In genomic region chr5:38104497-38105230, GRCh38 we compare ENCODE assay signal across 17 cellular contexts.
DNase-seq lines count a peak whose midpoint lies in the region; ATAC-seq, FAIRE-seq and TF ChIP-seq lines count a peak whose summit lies in the region.
"Had no signal": no experiment of that assay in that cellular context is flagged by ENCODE, and none has a peak within 500 bp of the region (broad histone marks: within the 10 kb centered on the region; RNA-seq: fewer than 3 reads in every experiment).

No MANE protein-coding gene starts in this region.

- TF ChIP-seq POLR2A in H1 (IDR thresholded peaks at IDR 0.05; ENCODE audit: control extremely low read depth in 1 of 2, low read depth in 2 of 2, low read length in 2 of 2): no peak
- no peak for TF ChIP-seq POLR2A in tibial nerve (IDR thresholded peaks at IDR 0.05)

- peak overlapping the region; percentile 92; the same call in 1 of the 2 replicates for H2BK5ac ChIP-seq in H1 (ENCODE audit: low read depth, low read length)

- in situ Hi-C loops in GM23248 (cut with MboI): no loop called here

- peak; percentile 78 for FAIRE-seq in H1 (lab: Jason Lieb, UNC)

- H3K9me3 ChIP-seq in H1 (ENCODE audit: insufficient read depth in 2 of 2, low read depth in 1 of 2, low read length in 1 of 2): no peaks in the 10 kb centered on the region
- peaks cover 4% of the 10 kb centered on the region for H3K9me3 ChIP-seq in mesodermal cell (ENCODE audit: control insufficient read depth, low read length)
- H3K9me3 ChIP-seq in GM23248 (ENCODE audit: low read depth): no peaks in the 10 kb centered on the region
- H3K9me3 ChIP-seq in tibial nerve: no peaks in the 10 kb centered on the region
- H3K9me3 ChIP-seq: Caco-2, gastrocnemius medialis, testis had no signal

- DNase-seq in Daoy (ENCODE audit: low read depth) (peak; percentile 9), M059J (ENCODE audit: low read depth) (peak; percentile 85), H1 (ENCODE audit: low read depth in 1 of 2, low spot score in 2 of 2) (peak in 1 of 2 experiments; percentile 84), GM23248 (no peak), SIG-M5 (lab: John Stamatoyannopoulos, UW) (no peak), tibial nerve (ENCODE audit: low spot score in 2 of 2) (no peak)
- DNase-seq: activated naive CD8-positive, alpha-beta T cell treated with anti-CD3 and anti-CD28 coated beads, Interleukin-2, amount 50 U/mL, for 24 hours; activated T-cell treated with anti-CD3 and anti-CD28 coated beads, Interleukin-2, amount 50 U/mL, for 48 hours; cerebellar nuclear complex; gastrocnemius medialis; KBM-7; kidney glomerular epithelial cell; NCI-H2171; testis had no signal

- H3K56ac ChIP-seq in H1 (replicated peaks; ENCODE audit: insufficient read length, low read depth, low read length): no peak overlapping the region

- no peaks in the 10 kb centered on the region for H3F3A ChIP-seq in GM23248 (ENCODE audit: insufficient read depth)

- no peak overlapping the region for H4K8ac ChIP-seq in H1 (ENCODE audit: extremely low read depth, insufficient read depth, low read length)

- H3K4me2 ChIP-seq in H1 (ENCODE audit: insufficient read depth in 1 of 2, low read depth in 2 of 2, low read length in 2 of 2) (peak overlapping the region; percentile 50 to 61), GM23248 (ENCODE audit: unreplicated experiment) (no peak overlapping the region)

- TF ChIP-seq CTCF in H1 (IDR thresholded peaks at IDR 0.05; ENCODE audit: control extremely low read depth in 1 of 3, insufficient read depth in 1 of 3, low read depth in 1 of 3, low read length in 3 of 3) (no peak), tibial nerve (IDR thresholded peaks at IDR 0.05) (no peak)

- POLR2A ChIA-PET in H1 (lab: Charles Lee; ENCODE audit: partially characterized antibody): interaction anchor here (1.4 kb wide), 1 partner anchor 10 kb away, joined by 4 read pairs; no protein-coding TSS in a partner anchor

- H3K4me1 ChIP-seq in H1 (replicated peaks in 1 of 4; ENCODE audit: control insufficient read depth in 3 of 4, insufficient read depth in 4 of 4, low read length in 3 of 4): peaks cover 1 to 12% (median 7%) of the 10 kb centered on the region in 4 experiments; a peak in 3 of 7 replicates
- H3K4me1 ChIP-seq in mesodermal cell (ENCODE audit: control insufficient read depth, insufficient read depth, low read length, poor library complexity, severe bottlenecking): peaks cover 26% of the 10 kb centered on the region
- no peaks in the 10 kb centered on the region for H3K4me1 ChIP-seq in GM23248 (ENCODE audit: insufficient read depth)
- H3K4me1 ChIP-seq in tibial nerve: no peaks in the 10 kb centered on the region
- H3K4me1 ChIP-seq: gastrocnemius medialis, testis had no signal

- H2BK15ac ChIP-seq in H1 (ENCODE audit: low read length): no peak overlapping the region

- H2BK12ac ChIP-seq in H1 (ENCODE audit: low read depth, low read length): peak overlapping the region; percentile 32

- H2BK20ac ChIP-seq in H1 (ENCODE audit: low read length): peak overlapping the region; percentile 4; the same call in 1 of the 2 replicates

- ATAC-seq in HG03135 (IDR thresholded peaks at IDR 0.05; ENCODE audit: unreplicated experiment): no peak
- ATAC-seq: activated naive CD8-positive, alpha-beta T cell treated with anti-CD3 and anti-CD28 coated beads, Interleukin-2, amount 50 U/mL, for 24 hours; gastrocnemius medialis had no signal

- H2AFZ ChIP-seq in H1 (ENCODE audit: low read length): no peak overlapping the region
- no peak overlapping the region for H2AFZ ChIP-seq in GM23248

- peak overlapping the region; percentile 22 for H3K4ac ChIP-seq in H1 (replicated peaks; ENCODE audit: insufficient read length, low read depth, low read length)

- H4K91ac ChIP-seq in H1 (replicated peaks; ENCODE audit: insufficient read length, low read length): peak overlapping the region; percentile 85

- H3K14ac ChIP-seq in H1 (ENCODE audit: insufficient read length): no peak overlapping the region

- peaks cover 2% of the 10 kb centered on the region; the same call in 1 of the 2 replicates for H3K23me2 ChIP-seq in H1 (ENCODE audit: low read depth, low read length)

- H3K4me3 ChIP-seq in H1 (ENCODE audit: extremely low read depth in 1 of 4, insufficient read depth in 2 of 4, low read depth in 3 of 4, low read length in 4 of 4): peak overlapping the region in 1 of 4 experiments; percentile 18; a peak in 1 of 8 replicates
- H3K4me3 ChIP-seq in mesodermal cell (ENCODE audit: extremely low read depth, insufficient read depth, low read length, poor library complexity, severe bottlenecking): no peak overlapping the region
- no peak overlapping the region for H3K4me3 ChIP-seq in GM23248
- no peak overlapping the region for H3K4me3 ChIP-seq in tibial nerve
- H3K4me3 ChIP-seq: gastrocnemius medialis, testis had no signal

- CTCF ChIA-PET in H1 (lab: Charles Lee; ENCODE audit: partially characterized antibody): no interaction called here

- no peak for TF ChIP-seq RAD21 in H1 (IDR thresholded peaks at IDR 0.05 in 1 of 2, conservative IDR thresholded peaks at IDR 0.05 in 1 of 2; ENCODE audit: low read depth in 2 of 2, low read length in 2 of 2)

- TF ChIP-seq EP300 in H1 (IDR thresholded peaks at IDR 0.05; ENCODE audit: borderline replicate concordance in 1 of 2, low read depth in 2 of 2, low read length in 2 of 2) (peak in 1 of 2 experiments; percentile 56; a peak in 1 of 3 replicates), tibial nerve (IDR thresholded peaks at IDR 0.05) (no peak)

- H2AK5ac ChIP-seq in H1 (ENCODE audit: low read depth, low read length): peak overlapping the region; percentile 98

- H3K27ac ChIP-seq in H1 (ENCODE audit: low read depth, low read length) (no peak overlapping the region), mesodermal cell (ENCODE audit: low read depth, low read length, severe bottlenecking) (peak overlapping the region; percentile 63), GM23248 (no peak overlapping the region), tibial nerve (no peak overlapping the region)
- H3K27ac ChIP-seq: gastrocnemius medialis, testis had no signal

- 36% methylated on average over 5 of the region's 5 CpGs; no CpG with 5 or more reads in 1 of the 2 experiments for WGBS in H1 (ENCODE audit: extremely low coverage in 1 of 2, insufficient coverage in 1 of 2, insufficient read length in 1 of 2, insufficient replicate concordance in 2 of 2, low coverage in 1 of 2, low lambda C conversion rate in 2 of 2, missing lambda C conversion rate in 1 of 2), 2 experiments
- WGBS in mesodermal cell (ENCODE audit: insufficient coverage in 2 of 2), 2 experiments: 57 to 60% methylated on average over 3 to 4 of the region's 5 CpGs
- 29 to 42% methylated on average over 5 of the region's 5 CpGs for WGBS in GM23248 (ENCODE audit: low coverage in 1 of 2, low lambda C conversion rate in 2 of 2, missing lambda C conversion rate in 2 of 2), 2 experiments
- 48 to 56% methylated on average over 5 of the region's 5 CpGs for WGBS in tibial nerve, 2 donors

- H3K79me2 ChIP-seq in H1 (ENCODE audit: control insufficient read depth in 1 of 2, insufficient read depth in 2 of 2, low read length in 2 of 2) (no peaks in the 10 kb centered on the region), GM23248 (ENCODE audit: insufficient read depth) (no peaks in the 10 kb centered on the region)

- H4K20me1 ChIP-seq in H1 (replicated peaks in 1 of 2; ENCODE audit: control insufficient read depth in 1 of 2, insufficient read depth in 2 of 2, low read length in 2 of 2) (no peaks in the 10 kb centered on the region), GM23248 (ENCODE audit: insufficient read depth) (no peaks in the 10 kb centered on the region)

- peak overlapping the region; percentile 65 for H2BK120ac ChIP-seq in H1 (replicated peaks; ENCODE audit: low read depth, low read length)

- H3K36me3 ChIP-seq in H1 (ENCODE audit: control insufficient read depth in 2 of 4, insufficient read depth in 4 of 4, low read length in 3 of 4) (no peaks in the 10 kb centered on the region), mesodermal cell (ENCODE audit: control insufficient read depth, insufficient read depth, low read length) (no peaks in the 10 kb centered on the region), GM23248 (ENCODE audit: low read depth) (no peaks in the 10 kb centered on the region), tibial nerve (no peaks in the 10 kb centered on the region)
- H3K36me3 ChIP-seq: gastrocnemius medialis had no signal

- H3K9me2 ChIP-seq in GM23248 (ENCODE audit: insufficient read depth): no peaks in the 10 kb centered on the region

- H3K9ac ChIP-seq in H1 (replicated peaks in 1 of 4; ENCODE audit: extremely low read depth in 1 of 4, low read depth in 3 of 4, low read length in 3 of 4) (no peak overlapping the region), GM23248 (no peak overlapping the region)

- H3K27me3 ChIP-seq in H1 (replicated peaks in 1 of 4; ENCODE audit: control insufficient read depth in 3 of 4, extremely low read depth in 1 of 4, insufficient read depth in 3 of 4, low read length in 3 of 4): peaks cover 0 to 2% (median under 1%) of the 10 kb centered on the region in 4 experiments; a peak in 2 of 7 replicates
- peaks cover 6% of the 10 kb centered on the region; the same call in 1 of the 2 replicates for H3K27me3 ChIP-seq in GM23248 (replicated peaks; ENCODE audit: insufficient read depth)
- no peaks in the 10 kb centered on the region for H3K27me3 ChIP-seq in tibial nerve
- H3K27me3 ChIP-seq: gastrocnemius medialis, testis had no signal

- H3K18ac ChIP-seq in H1 (ENCODE audit: extremely low read depth, low read length): peak overlapping the region; percentile 11

- no peaks in the 10 kb centered on the region for H3K79me1 ChIP-seq in H1 (ENCODE audit: low read depth, low read length)

- H4K5ac ChIP-seq in H1 (ENCODE audit: insufficient read length, low read depth, low read length): no peak overlapping the region

- H3K23ac ChIP-seq in H1 (ENCODE audit: insufficient read length): no peak overlapping the region

TF ChIP-seq in H1, 55 proteins besides CTCF, POLR2A, EP300 and RAD21 (continues in another document):
- TF ChIP-seq USF2 (IDR thresholded peaks at IDR 0.05; ENCODE audit: low read length) (no peak), CBX5 (IDR thresholded peaks at IDR 0.05; ENCODE audit: low read depth, low read length) (no peak), TAF7 (optimal IDR thresholded peaks at IDR 0.05; ENCODE audit: borderline replicate concordance, low read depth, low read length) (no peak), CREB1 (IDR thresholded peaks at IDR 0.05) (no peak), EGR1 (IDR thresholded peaks at IDR 0.05; ENCODE audit: borderline replicate concordance, low read depth, low read length) (no peak), TEAD4 (IDR thresholded peaks at IDR 0.05; ENCODE audit: low read depth, low read length) (peak; percentile 71; the same call in 1 of the 2 replicates), RFX5 (IDR thresholded peaks at IDR 0.05; ENCODE audit: borderline replicate concordance, low read depth, low read length) (no peak)

Comparison
In these comparisons a context has a peak if more than half of its experiments do, and no peak if none do; other contexts are left out.
1. DNase-seq: peak in Daoy (single experiment) and M059J (single experiment); none in GM23248 (single experiment), SIG-M5 (single experiment) and tibial nerve (0 of 2).